Comparison of ENCODE assay signal across 25 cellular contexts in the genomic region with DNA sequence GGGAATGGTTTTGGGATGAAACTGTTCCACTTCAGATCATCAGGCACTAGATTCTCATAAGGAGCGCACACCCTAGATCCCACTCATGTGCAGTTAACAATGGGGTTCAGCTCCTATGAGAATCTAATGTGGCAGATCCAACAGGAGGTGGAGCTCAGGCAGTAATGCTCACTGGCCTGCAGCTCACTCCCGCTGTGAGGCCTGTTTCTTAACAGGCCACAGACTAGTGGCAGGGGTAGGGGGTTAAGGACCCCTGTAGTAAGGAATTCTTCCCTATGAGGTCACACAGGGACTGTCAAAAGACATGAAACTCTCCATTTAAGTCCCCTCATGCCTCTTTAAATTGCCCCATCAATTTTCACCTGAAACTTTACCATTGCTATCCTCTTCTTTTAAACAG. TPM values are rescaled to one million over a fixed set of nuclear protein-coding genes. Genes with fewer than 3 reads are reported as not detected.
DNase-seq lines count a peak whose midpoint lies in the region; ATAC-seq, FAIRE-seq and TF ChIP-seq lines count a peak whose summit lies in the region.
"Had no signal": no experiment of that assay in that cellular context is flagged by ENCODE, and none has a peak within 500 bp of the region (broad histone marks: within the 10 kb centered on the region; RNA-seq: fewer than 3 reads in every experiment).

No MANE protein-coding gene starts in this region.

- WGBS in SK-N-SH (ENCODE audit: low lambda C conversion rate), result 89% methylated on average over 2 of the region's 2 CpGs
- 27% methylated on average over 1 of the region's 2 CpGs; no CpG with 5 or more reads in 1 of the 2 experiments for WGBS in H1 (ENCODE audit: extremely low coverage in 1 of 2, insufficient coverage in 1 of 2, insufficient read length in 1 of 2, insufficient replicate concordance in 2 of 2, low coverage in 1 of 2, low lambda C conversion rate in 2 of 2, missing lambda C conversion rate in 1 of 2), 2 experiments
- 57% methylated on average over 1 of the region's 2 CpGs for whole genome bisulfite sequencing in mesenchymal stem cell
- WGBS in gastroesophageal sphincter (ENCODE audit: low coverage in 1 of 2), 2 donors, result 94% methylated on average over 2 of the region's 2 CpGs; no CpG with 5 or more reads in 1 of the 2 donors

- no peak overlapping the region for H2BK20ac ChIP-seq in H1 (ENCODE audit: low read length)

- no peak overlapping the region for H2BK5ac ChIP-seq in H1 (ENCODE audit: low read depth, low read length)
- no peak overlapping the region for H2BK5ac ChIP-seq in mesenchymal stem cell (ENCODE audit: low read depth, low read length, poor library complexity, severe bottlenecking)

- H3K36me3 ChIP-seq in SK-N-SH (replicated peaks in 1 of 2; ENCODE audit: control insufficient read depth in 1 of 2, insufficient read depth in 2 of 2, low read length in 1 of 2), result peaks cover 0 to 2% of the 10 kb centered on the region in 2 experiments
- H3K36me3 ChIP-seq in H1 (ENCODE audit: control insufficient read depth in 2 of 4, insufficient read depth in 4 of 4, low read length in 3 of 4), result no peaks in the 10 kb centered on the region
- H3K36me3 ChIP-seq in mesenchymal stem cell (ENCODE audit: control insufficient read depth in 1 of 2, insufficient read depth in 2 of 2, low read depth in 1 of 2, low read length in 2 of 2), result peaks cover 0 to 51% of the 10 kb centered on the region in 2 experiments
- H3K36me3 ChIP-seq in gastroesophageal sphincter, result peaks cover 0 to 2% of the 10 kb centered on the region in 2 donors

- TF ChIP-seq EP300 in SK-N-SH (IDR thresholded peaks at IDR 0.05; ENCODE audit: borderline replicate concordance in 1 of 2, low read depth in 1 of 2, low read length in 1 of 2) (no peak), H1 (IDR thresholded peaks at IDR 0.05; ENCODE audit: borderline replicate concordance in 1 of 2, low read depth in 2 of 2, low read length in 2 of 2) (peak in 1 of 2 experiments; percentile 47; a peak in 1 of 3 replicates), gastroesophageal sphincter (IDR thresholded peaks at IDR 0.05) (no peak)

- H3K4me3 ChIP-seq in SK-N-SH (ENCODE audit: low read depth in 2 of 2, low read length in 1 of 2) (no peak overlapping the region), H1 (ENCODE audit: extremely low read depth in 1 of 4, insufficient read depth in 2 of 4, low read depth in 3 of 4, low read length in 4 of 4) (no peak overlapping the region), mesenchymal stem cell (ENCODE audit: insufficient read depth in 1 of 2, low read depth in 1 of 2, low read length in 2 of 2) (no peak overlapping the region), gastroesophageal sphincter (no peak overlapping the region)

- no peaks in the 10 kb centered on the region for H3F3A ChIP-seq in SK-N-SH (replicated peaks; ENCODE audit: insufficient read depth)

- DNase-seq in SK-N-SH (no peak), H1 (ENCODE audit: low read depth in 1 of 2, low spot score in 2 of 2) (no peak), mesenchymal stem cell (no peak), nucleus accumbens (lab: John Stamatoyannopoulos, UW) (no peak), GM10248 (ENCODE audit: extremely low spot score) (no peak), NCI-H2081 treated with DMSO at 0.1 percent for 48 hours (lab: John Stamatoyannopoulos, UW) (no peak)
- DNase-seq: 8988T; C1 segment of cervical spinal cord; CD8-positive, alpha-beta T cell; DMS153; GDM1; NCI-H1105; NCI-H146; NCI-H2029; NCI-H226; NCI-H510A treated with DMSO at 0.1 percent for 48 hours; NCI-H748 treated with DMSO at 0.1 percent for 48 hours; NK-92 treated with Interleukin-12 subunit alpha and Interleukin-12 subunit beta, amount 100 ng/mL, for 24 hours; SIG-M5 had no signal

- no peak overlapping the region for H2BK15ac ChIP-seq in H1 (ENCODE audit: low read length)
- no peak overlapping the region for H2BK15ac ChIP-seq in mesenchymal stem cell (ENCODE audit: low read depth, poor library complexity, severe bottlenecking)

- no peak for ATAC-seq in SK-N-SH treated with all-trans-retinoic acid at 6 μM for 48 hours
- no peak for ATAC-seq in gastroesophageal sphincter
- ATAC-seq: CD8-positive, alpha-beta T cell; HCT116; Panc1 had no signal

- no peaks in the 10 kb centered on the region for H3K9me2 ChIP-seq in SK-N-SH

- no peak overlapping the region for H3K4me2 ChIP-seq in SK-N-SH
- no peak overlapping the region for H3K4me2 ChIP-seq in H1 (ENCODE audit: insufficient read depth in 1 of 2, low read depth in 2 of 2, low read length in 2 of 2)
- H3K4me2 ChIP-seq in mesenchymal stem cell (ENCODE audit: low read length, poor library complexity, severe bottlenecking), result no peak overlapping the region

- H3K23ac ChIP-seq in H1 (ENCODE audit: insufficient read length), result no peak overlapping the region
- peak overlapping the region in 1 of 2 experiments; percentile 72 for H3K23ac ChIP-seq in mesenchymal stem cell (ENCODE audit: low read length in 2 of 2)

- H3K79me2 ChIP-seq in SK-N-SH (ENCODE audit: insufficient read depth) (no peaks in the 10 kb centered on the region), H1 (ENCODE audit: control insufficient read depth in 1 of 2, insufficient read depth in 2 of 2, low read length in 2 of 2) (no peaks in the 10 kb centered on the region)

- H4K5ac ChIP-seq in H1 (ENCODE audit: insufficient read length, low read depth, low read length), result no peak overlapping the region

- no peak overlapping the region for H4K8ac ChIP-seq in H1 (ENCODE audit: extremely low read depth, insufficient read depth, low read length)
- H4K8ac ChIP-seq in mesenchymal stem cell (ENCODE audit: low read length), result peak overlapping the region; percentile 89

- CTCF ChIA-PET in SK-N-SH (lab: Yijun Ruan, JAX) (interaction anchor here (1.3 kb wide), 1 partner anchor 9 kb away, joined by 5 read pairs; no protein-coding TSS in a partner anchor), H1 (lab: Charles Lee; ENCODE audit: partially characterized antibody) (interaction anchor here (1.2 kb wide), 1 partner anchor 260 kb away, joined by 3 read pairs; no protein-coding TSS in a partner anchor), GM10248 (lab: Yijun Ruan, JAX) (no interaction called here)

- no peak overlapping the region for H3K9ac ChIP-seq in SK-N-SH
- no peak overlapping the region for H3K9ac ChIP-seq in H1 (replicated peaks in 1 of 4; ENCODE audit: extremely low read depth in 1 of 4, low read depth in 3 of 4, low read length in 3 of 4)
- H3K9ac ChIP-seq in mesenchymal stem cell (ENCODE audit: low read length), result no peak overlapping the region

- H3K14ac ChIP-seq in H1 (ENCODE audit: insufficient read length) (no peak overlapping the region), mesenchymal stem cell (ENCODE audit: low read length in 2 of 2) (no peak overlapping the region)

- H2BK120ac ChIP-seq in H1 (replicated peaks; ENCODE audit: low read depth, low read length) (no peak overlapping the region), mesenchymal stem cell (ENCODE audit: low read depth, low read length) (peak overlapping the region; percentile 34)

- H3K23me2 ChIP-seq in H1 (ENCODE audit: low read depth, low read length), result no peaks in the 10 kb centered on the region; the same call in 1 of the 2 replicates

- H3K4ac ChIP-seq in H1 (replicated peaks; ENCODE audit: insufficient read length, low read depth, low read length) (no peak overlapping the region), mesenchymal stem cell (ENCODE audit: low read depth in 1 of 2, low read length in 2 of 2) (peak overlapping the region in 1 of 2 experiments; percentile 75)

- no peak overlapping the region for H3K56ac ChIP-seq in H1 (replicated peaks; ENCODE audit: insufficient read length, low read depth, low read length)

- no peak for TF ChIP-seq POLR2A in H1 (IDR thresholded peaks at IDR 0.05; ENCODE audit: control extremely low read depth in 1 of 2, low read depth in 2 of 2, low read length in 2 of 2)
- TF ChIP-seq POLR2A in gastroesophageal sphincter (IDR thresholded peaks at IDR 0.05), result no peak

- H2BK12ac ChIP-seq in H1 (ENCODE audit: low read depth, low read length) (no peak overlapping the region), mesenchymal stem cell (ENCODE audit: low read length in 2 of 2) (peak overlapping the region in 1 of 2 experiments; percentile 54)

- POLR2A ChIA-PET in SK-N-SH (lab: Yijun Ruan, JAX), result no interaction called here
- POLR2A ChIA-PET in H1 (lab: Charles Lee; ENCODE audit: partially characterized antibody), result interaction anchor here (0.6 kb wide), 1 partner anchor 89 kb away, joined by 3 read pairs; no protein-coding TSS in a partner anchor
- POLR2A ChIA-PET in GM10248 (lab: Yijun Ruan, JAX), result no interaction called here

- no peaks in the 10 kb centered on the region for H3K27me3 ChIP-seq in SK-N-SH (ENCODE audit: insufficient read depth)
- H3K27me3 ChIP-seq in H1 (replicated peaks in 1 of 4; ENCODE audit: control insufficient read depth in 3 of 4, extremely low read depth in 1 of 4, insufficient read depth in 3 of 4, low read length in 3 of 4), result no peaks in the 10 kb centered on the region
- H3K27me3 ChIP-seq in mesenchymal stem cell (ENCODE audit: control insufficient read depth in 1 of 2, insufficient read depth in 1 of 2, low read length in 2 of 2), result no peaks in the 10 kb centered on the region
- no peaks in the 10 kb centered on the region for H3K27me3 ChIP-seq in gastroesophageal sphincter

- H4K91ac ChIP-seq in H1 (replicated peaks; ENCODE audit: insufficient read length, low read length) (no peak overlapping the region), mesenchymal stem cell (ENCODE audit: low read length) (no peak overlapping the region)

- H3K9me3 ChIP-seq in SK-N-SH, result no peaks in the 10 kb centered on the region
- no peaks in the 10 kb centered on the region; a peak in 1 of 4 replicates for H3K9me3 ChIP-seq in H1 (ENCODE audit: insufficient read depth in 2 of 2, low read depth in 1 of 2, low read length in 1 of 2)
- no peaks in the 10 kb centered on the region for H3K9me3 ChIP-seq in mesenchymal stem cell (ENCODE audit: control insufficient read depth, low read length)
- no peaks in the 10 kb centered on the region for H3K9me3 ChIP-seq in gastroesophageal sphincter

- H2AK5ac ChIP-seq in H1 (ENCODE audit: low read depth, low read length) (no peak overlapping the region), mesenchymal stem cell (ENCODE audit: low read length, severe bottlenecking) (no peak overlapping the region)

- H4K20me1 ChIP-seq in SK-N-SH (ENCODE audit: insufficient read depth) (no peaks in the 10 kb centered on the region), H1 (replicated peaks in 1 of 2; ENCODE audit: control insufficient read depth in 1 of 2, insufficient read depth in 2 of 2, low read length in 2 of 2) (no peaks in the 10 kb centered on the region)

- H3K79me1 ChIP-seq in H1 (ENCODE audit: low read depth, low read length) (no peaks in the 10 kb centered on the region), mesenchymal stem cell (replicated peaks; ENCODE audit: low read length, poor library complexity, severe bottlenecking) (no peaks in the 10 kb centered on the region)

- H3K27ac ChIP-seq in SK-N-SH (ENCODE audit: low read depth in 2 of 2, low read length in 1 of 2) (no peak overlapping the region; a peak in 1 of 4 replicates), H1 (ENCODE audit: low read depth, low read length) (no peak overlapping the region), mesenchymal stem cell (ENCODE audit: low read length, poor library complexity, severe bottlenecking) (no peak overlapping the region), gastroesophageal sphincter (peak overlapping the region in 1 of 4 donors; percentile 2)

- H2AFZ ChIP-seq in SK-N-SH (ENCODE audit: low read depth) (no peak overlapping the region), H1 (ENCODE audit: low read length) (no peak overlapping the region), mesenchymal stem cell (ENCODE audit: low read depth, low read length) (no peak overlapping the region)

- FAIRE-seq in H1 (lab: Jason Lieb, UNC), result peak; percentile 63

- H3K4me1 ChIP-seq in SK-N-SH (ENCODE audit: control insufficient read depth in 1 of 2, insufficient read depth in 2 of 2, low read depth in 1 of 2, low read length in 1 of 2), result peaks cover 0 to 5% of the 10 kb centered on the region in 2 experiments; a peak in 2 of 4 replicates
- peaks cover 0 to 3% (median 0%) of the 10 kb centered on the region in 4 experiments; a peak in 2 of 7 replicates for H3K4me1 ChIP-seq in H1 (replicated peaks in 1 of 4; ENCODE audit: control insufficient read depth in 3 of 4, insufficient read depth in 4 of 4, low read length in 3 of 4)
- H3K4me1 ChIP-seq in mesenchymal stem cell (ENCODE audit: control insufficient read depth, insufficient read depth, low read depth, low read length), result no peaks in the 10 kb centered on the region
- H3K4me1 ChIP-seq in gastroesophageal sphincter, result peaks cover 0 to 57% (median 5%) of the 10 kb centered on the region in 3 donors

- TF ChIP-seq RAD21 in SK-N-SH (IDR thresholded peaks at IDR 0.05; ENCODE audit: low read length) (no peak), H1 (IDR thresholded peaks at IDR 0.05 in 1 of 2, conservative IDR thresholded peaks at IDR 0.05 in 1 of 2; ENCODE audit: low read depth in 2 of 2, low read length in 2 of 2) (peak; percentile 13 to 34; a peak in 2 of 4 replicates)

- TF ChIP-seq CTCF in SK-N-SH (IDR thresholded peaks at IDR 0.05) (no peak), H1 (IDR thresholded peaks at IDR 0.05; ENCODE audit: control extremely low read depth in 1 of 3, insufficient read depth in 1 of 3, low read depth in 1 of 3, low read length in 3 of 3) (no peak), GM10248 (IDR thresholded peaks at IDR 0.05; ENCODE audit: control extremely low read depth, extremely low read depth, low read depth, missing control alignments) (no peak), gastroesophageal sphincter (IDR thresholded peaks at IDR 0.05) (no peak)

- no peak overlapping the region for H3K18ac ChIP-seq in H1 (ENCODE audit: extremely low read depth, low read length)
- H3K18ac ChIP-seq in mesenchymal stem cell (ENCODE audit: low read depth in 1 of 2, low read length in 2 of 2), result peak overlapping the region in 1 of 2 experiments; percentile 19

RNA-seq across cellular contexts. Expression of gene HGF, which starts 8.0 kb away (rescaled TPM):
- 1.5 and 1.8 TPM in 2 replicates for polyA plus RNA-seq in SK-N-SH (2012; rRNA removed)
- 2.3 and 2.7 TPM in 2 replicates for polyA plus RNA-seq in SK-N-SH (2012; cell fraction: cytosol; rRNA removed)
- polyA plus RNA-seq in SK-N-SH (2012; cell fraction: nucleus; rRNA removed), result 0.94 and 2.1 TPM in 2 replicates
- total RNA-seq in H1 (2021; fragmentation: NEBNext Ultra II Directional; extraction: Animal tissue kit (Norgen Biotek cat#: 25700)), result 0.15 and 0.60 TPM in 2 replicates
- 0.05 TPM in 2 replicates for polyA plus RNA-seq in H1 (2011; rRNA removed)
- 0.01 TPM for polyA plus RNA-seq in H1 (2011; cell fraction: cytosol; rRNA removed)
- polyA plus RNA-seq in H1 (2011; cell fraction: nucleus; rRNA removed), result 0.09 TPM
- polyA plus RNA-seq in H1 (2012, experiment 1 of 2), result 0.08 to 0.19 TPM (median 0.13 TPM) in 4 replicates
- not detected for polyA plus RNA-seq in H1 (2012, experiment 2 of 2)
- polyA plus RNA-seq in H1 (2013, experiment 1 of 2), result 0.06 TPM
- 0.13 TPM for polyA plus RNA-seq in H1 (2013, experiment 2 of 2)
- 0.10 and 0.16 TPM in 2 replicates for polyA minus RNA-seq in H1 (2011; rRNA and poly(A)+ RNA removed)
- not detected for polyA minus RNA-seq in H1 (2011; cell fraction: cytosol; rRNA and poly(A)+ RNA removed)
- polyA minus RNA-seq in H1 (2011; cell fraction: nucleus; rRNA and poly(A)+ RNA removed), result 0.60 TPM
- 103 TPM for polyA plus RNA-seq in mesenchymal stem cell (2013, experiment 1 of 2)
- polyA plus RNA-seq in mesenchymal stem cell (2013, experiment 2 of 2), result 107 TPM
- total RNA-seq in gastroesophageal sphincter, result 10 to 100 TPM in 2 of 4 donors, 1 to 10 TPM in 2; 4.7 to 13.6 (median 8.5) TPM
- total RNA-seq: CD8-positive, alpha-beta T cell; Daoy had no signal
- polyA plus RNA-seq: IgD-negative memory B cell had no signal
